15 cellular contexts compared by ENCODE assay signal in the genomic region with DNA sequence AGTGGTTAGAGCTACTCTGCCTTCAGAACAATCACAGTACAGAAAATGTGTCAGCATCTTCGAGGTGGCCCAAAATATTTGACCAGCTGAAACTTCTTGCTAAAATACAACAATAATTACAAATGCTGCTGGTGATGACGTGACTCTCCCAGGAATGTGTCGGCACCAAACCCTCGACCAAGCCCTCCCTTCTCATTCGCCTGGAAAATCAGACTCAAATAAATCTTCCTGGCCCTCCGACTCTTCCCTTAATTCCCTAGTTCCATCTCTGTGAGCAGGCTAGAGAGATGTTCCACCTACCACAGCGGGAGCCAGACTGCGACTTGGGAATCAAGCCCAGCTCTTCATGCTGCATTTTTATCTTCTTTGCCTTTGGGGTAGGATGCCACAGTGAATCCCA. TPM values are rescaled to one million over a fixed set of nuclear protein-coding genes. Genes with fewer than 3 reads are reported as not detected.
DNase-seq lines count a peak whose midpoint lies in the region; ATAC-seq, FAIRE-seq and TF ChIP-seq lines count a peak whose summit lies in the region.
"Had no signal": no experiment of that assay in that cellular context is flagged by ENCODE, and none has a peak within 500 bp of the region (broad histone marks: within the 10 kb centered on the region; RNA-seq: fewer than 3 reads in every experiment).

No MANE protein-coding gene starts in this region.

- no peak for ATAC-seq in HepG2
- no peak for ATAC-seq in right lobe of liver
- peak; percentile 11 for ATAC-seq in foreskin keratinocyte
- ATAC-seq in thoracic aorta (ENCODE audit: insufficient number of reproducible peaks, low FRiP score, low read depth) = no peak
- ATAC-seq in HG03432 (IDR thresholded peaks at IDR 0.05; ENCODE audit: unreplicated experiment) = no peak
- ATAC-seq: HCT116, K562 had no signal

- TF ChIP-seq POLR2A in HepG2 (IDR thresholded peaks at IDR 0.05; ENCODE audit: insufficient read depth in 1 of 2, low read depth in 2 of 2, low read length in 2 of 2) = no peak
- no peak for TF ChIP-seq POLR2A in right lobe of liver (IDR thresholded peaks at IDR 0.05)

- H3K36me3 ChIP-seq in HepG2 (replicated peaks in 1 of 2; ENCODE audit: control insufficient read depth in 1 of 2, insufficient read depth in 2 of 2, low read length in 2 of 2) (no peaks in the 10 kb centered on the region), right lobe of liver (no peaks in the 10 kb centered on the region), ascending aorta (no peaks in the 10 kb centered on the region), thoracic aorta (no peaks in the 10 kb centered on the region)

- H3K27ac ChIP-seq in HepG2 (ENCODE audit: extremely low read length, insufficient read depth, low read length) (no peak overlapping the region), right lobe of liver (no peak overlapping the region), ascending aorta (peak overlapping the region; percentile 25 to 76), foreskin keratinocyte (no peak overlapping the region), thoracic aorta (peak overlapping the region; percentile 38 to 63)
- H3K27ac ChIP-seq: PC-9 had no signal

- TF ChIP-seq CTCF in HepG2 (CRISPR knock-in tag; IDR thresholded peaks at IDR 0.05) (no peak), right lobe of liver (IDR thresholded peaks at IDR 0.05) (no peak), ascending aorta (IDR thresholded peaks at IDR 0.05) (no peak), foreskin keratinocyte (conservative IDR thresholded peaks at IDR 0.05) (no peak), thoracic aorta (IDR thresholded peaks at IDR 0.05) (no peak)

- H3K4me3 ChIP-seq in HepG2 (replicated peaks in 1 of 3; ENCODE audit: insufficient read depth in 1 of 3, low read depth in 2 of 3, low read length in 3 of 3) (no peak overlapping the region), right lobe of liver (no peak overlapping the region), ascending aorta (no peak overlapping the region), thoracic aorta (no peak overlapping the region)
- H3K4me3 ChIP-seq: K562, PC-9 had no signal

- DNase-seq in HepG2 (ENCODE audit: low spot score) (no peak), right lobe of liver (no peak), ascending aorta (ENCODE audit: low spot score in 2 of 2) (no peak), foreskin keratinocyte (no peak), thoracic aorta (ENCODE audit: low spot score) (no peak), SIG-M5 treated with dmso at 0.1 percent for 504 hours (lab: John Stamatoyannopoulos, UW; ENCODE audit: unreplicated experiment) (no peak)
- no peak for DNase-seq in NK-92 treated with Interleukin-12 subunit alpha and Interleukin-12 subunit beta, amount 100 ng/mL, for 24 hours (lab: John Stamatoyannopoulos, UW)
- DNase-seq: 8988T, NCI-H1092 had no signal

- no peak overlapping the region for H2AFZ ChIP-seq in HepG2 (ENCODE audit: low read length)
- H2AFZ ChIP-seq: PC-9 had no signal

- peaks cover 0 to 4% of the 10 kb centered on the region in 2 experiments; a peak in 1 of 5 replicates for H3K27me3 ChIP-seq in HepG2 (ENCODE audit: control insufficient read depth in 1 of 2, insufficient read depth in 2 of 2, low read length in 2 of 2)
- H3K27me3 ChIP-seq in right lobe of liver = no peaks in the 10 kb centered on the region
- H3K27me3 ChIP-seq in ascending aorta = no peaks in the 10 kb centered on the region
- no peaks in the 10 kb centered on the region for H3K27me3 ChIP-seq in foreskin keratinocyte
- no peaks in the 10 kb centered on the region for H3K27me3 ChIP-seq in thoracic aorta (replicated peaks; ENCODE audit: insufficient read depth)

- no TSS peak for BruUV-seq in HepG2 (replicated peaks; lab: Mats Ljungman, UMichigan)

- H3K9me3 ChIP-seq in HepG2 (ENCODE audit: low read length) (no peaks in the 10 kb centered on the region), right lobe of liver (no peaks in the 10 kb centered on the region), ascending aorta (no peaks in the 10 kb centered on the region), thoracic aorta (no peaks in the 10 kb centered on the region)

- in situ Hi-C loops in HepG2 (cut with HindIII; ENCODE audit: extremely low pct_ligation_motif_present, low pct_unique_long_range_greater_than_20kb) = no loop called here

- 2% methylated on average over 8 of the region's 8 CpGs for WGBS in HepG2 (ENCODE audit: low lambda C conversion rate)
- 59% methylated on average over 8 of the region's 8 CpGs for WGBS in right lobe of liver (ENCODE audit: insufficient coverage, low coverage, low lambda C conversion rate, missing lambda C conversion rate)

- H4K20me1 ChIP-seq in HepG2 (ENCODE audit: insufficient read depth, low read length) = no peaks in the 10 kb centered on the region

- no peak for TF ChIP-seq EP300 in HepG2 (IDR thresholded peaks at IDR 0.05; ENCODE audit: low read depth in 2 of 2, low read length in 2 of 2)
- no peak for TF ChIP-seq EP300 in HepG2 (CRISPR knock-in tag; IDR thresholded peaks at IDR 0.05; ENCODE audit: borderline replicate concordance)

- H3K4me1 ChIP-seq in HepG2 (ENCODE audit: insufficient read depth, low read length) (no peaks in the 10 kb centered on the region), right lobe of liver (no peaks in the 10 kb centered on the region), ascending aorta (peaks cover 0 to 9% of the 10 kb centered on the region in 2 donors), foreskin keratinocyte (no peaks in the 10 kb centered on the region), thoracic aorta (ENCODE audit: control insufficient read depth in 1 of 2, low read depth in 2 of 2) (peaks cover 10 to 39% of the 10 kb centered on the region in 2 donors)

- POLR2A ChIA-PET in HepG2 (lab: Yijun Ruan, JAX) = no interaction called here

- no peaks in the 10 kb centered on the region for H3K79me2 ChIP-seq in HepG2 (ENCODE audit: insufficient read depth, low read length)

- no peak overlapping the region for H3K9ac ChIP-seq in HepG2 (ENCODE audit: insufficient read depth, low read depth, low read length)

- intact Hi-C loops in HepG2 (cut with micrococcal nuclease; ENCODE audit: unreplicated experiment) (no loop called here), right lobe of liver (cut with DNase I) (no loop called here), ascending aorta (cut with DNase I) (no loop called here)

- no peak for FAIRE-seq in HepG2 (lab: Jason Lieb, UNC)
- FAIRE-seq: HTR-8/SVneo, K562 had no signal

- TF ChIP-seq RAD21 in HepG2 (CRISPR knock-in tag; IDR thresholded peaks at IDR 0.05) = no peak

- H3K4me2 ChIP-seq in HepG2 (ENCODE audit: low read depth, low read length) = no peak overlapping the region
- H3K4me2 ChIP-seq: PC-9 had no signal

- CTCF ChIA-PET in HepG2 (lab: Yijun Ruan, JAX; ENCODE audit: low intra/inter-chr PET ratio, low total read pairs) = no interaction called here

RNA-seq across cellular contexts. Expression of a gene that starts 4.1 kb away (rescaled TPM):
- total RNA-seq in HepG2 (2016; rRNA removed; fragmentation: Illumina TruSeq; extraction: Trizol) (not detected in 2 replicates), right lobe of liver (under 1 TPM in 1 of 6 experiments, not detected in 5; 0.26 TPM), ascending aorta (not detected), foreskin keratinocyte (not detected in 2 replicates), thoracic aorta (10 to 100 TPM in 1 of 2 donors, 1 to 10 TPM in 1; 6.1 to 15.4 TPM)
- not detected in 2 replicates for total RNA-seq in HepG2 (2016; cell fraction: cytosol; rRNA removed; fragmentation: Illumina TruSeq; extraction: Trizol; ENCODE audit: low read depth)
- total RNA-seq in HepG2 (2016; cell fraction: insoluble cytoplasmic fraction; rRNA removed; fragmentation: Illumina TruSeq; extraction: Trizol) = not detected in 2 replicates
- not detected in 2 replicates for total RNA-seq in HepG2 (2016; cell fraction: membrane; rRNA removed; fragmentation: Illumina TruSeq; extraction: Trizol)
- not detected in 2 replicates for total RNA-seq in HepG2 (2016; cell fraction: nucleus; rRNA removed; fragmentation: Illumina TruSeq; extraction: Trizol)
- polyA plus RNA-seq in HepG2 (2011; rRNA removed) (not detected in 2 replicates), foreskin keratinocyte (0.18 TPM in 1 of 2 replicates, not detected in the other)
- polyA plus RNA-seq in HepG2 (2011; cell fraction: cytosol; rRNA removed) = not detected in 2 replicates
- not detected in 2 replicates for polyA plus RNA-seq in HepG2 (2011; cell fraction: nucleus; rRNA removed)
- not detected in 2 replicates for polyA plus RNA-seq in HepG2 (2012)
- not detected in 2 replicates for polyA plus RNA-seq in HepG2 (2016; cell fraction: cytosol; fragmentation: Illumina TruSeq; extraction: Trizol; ENCODE audit: low read depth)
- polyA plus RNA-seq in HepG2 (2016; cell fraction: insoluble cytoplasmic fraction; fragmentation: Illumina TruSeq; extraction: Trizol; ENCODE audit: low read depth) = not detected in 2 replicates
- polyA plus RNA-seq in HepG2 (2016; cell fraction: membrane; fragmentation: Illumina TruSeq; extraction: Trizol; ENCODE audit: low read depth) = not detected in 2 replicates
- polyA plus RNA-seq in HepG2 (2016; cell fraction: nucleus; fragmentation: Illumina TruSeq; extraction: Trizol; ENCODE audit: insufficient read depth, low read depth) = not detected in 2 replicates
- polyA minus RNA-seq in HepG2 (2011; rRNA and poly(A)+ RNA removed; ENCODE audit: low replicate concordance) = not detected in 2 replicates
- polyA minus RNA-seq in HepG2 (2011; cell fraction: cytosol; rRNA and poly(A)+ RNA removed) = not detected in 2 replicates
- polyA minus RNA-seq in HepG2 (2011; cell fraction: nucleus; rRNA and poly(A)+ RNA removed) = not detected in 2 replicates
- total RNA-seq: MCF 10A, PC-9 had no signal

RNA-seq across cellular contexts. Expression of a gene that starts 25.6 kb away (rescaled TPM):
- total RNA-seq in HepG2 (2016; rRNA removed; fragmentation: Illumina TruSeq; extraction: Trizol) = not detected in 2 replicates
- not detected in 2 replicates for total RNA-seq in HepG2 (2016; cell fraction: cytosol; rRNA removed; fragmentation: Illumina TruSeq; extraction: Trizol; ENCODE audit: low read depth)
- not detected in 2 replicates for total RNA-seq in HepG2 (2016; cell fraction: insoluble cytoplasmic fraction; rRNA removed; fragmentation: Illumina TruSeq; extraction: Trizol)
- not detected in 2 replicates for total RNA-seq in HepG2 (2016; cell fraction: membrane; rRNA removed; fragmentation: Illumina TruSeq; extraction: Trizol)
- not detected in 2 replicates for total RNA-seq in HepG2 (2016; cell fraction: nucleus; rRNA removed; fragmentation: Illumina TruSeq; extraction: Trizol)
- polyA plus RNA-seq in HepG2 (2011; rRNA removed) = not detected in 2 replicates
- not detected in 2 replicates for polyA plus RNA-seq in HepG2 (2011; cell fraction: cytosol; rRNA removed)
- polyA plus RNA-seq in HepG2 (2011; cell fraction: nucleus; rRNA removed) = not detected in 2 replicates
- not detected in 2 replicates for polyA plus RNA-seq in HepG2 (2012)
- polyA plus RNA-seq in HepG2 (2016; cell fraction: cytosol; fragmentation: Illumina TruSeq; extraction: Trizol; ENCODE audit: low read depth) = not detected in 2 replicates
- not detected in 2 replicates for polyA plus RNA-seq in HepG2 (2016; cell fraction: insoluble cytoplasmic fraction; fragmentation: Illumina TruSeq; extraction: Trizol; ENCODE audit: low read depth)
- not detected in 2 replicates for polyA plus RNA-seq in HepG2 (2016; cell fraction: membrane; fragmentation: Illumina TruSeq; extraction: Trizol; ENCODE audit: low read depth)
- not detected in 2 replicates for polyA plus RNA-seq in HepG2 (2016; cell fraction: nucleus; fragmentation: Illumina TruSeq; extraction: Trizol; ENCODE audit: insufficient read depth, low read depth)
- not detected in 2 replicates for polyA minus RNA-seq in HepG2 (2011; rRNA and poly(A)+ RNA removed; ENCODE audit: low replicate concordance)
- not detected in 2 replicates for polyA minus RNA-seq in HepG2 (2011; cell fraction: cytosol; rRNA and poly(A)+ RNA removed)
- not detected in 2 replicates for polyA minus RNA-seq in HepG2 (2011; cell fraction: nucleus; rRNA and poly(A)+ RNA removed)
- not detected for total RNA-seq in right lobe of liver
- not detected for total RNA-seq in ascending aorta
- total RNA-seq in foreskin keratinocyte = not detected in 2 replicates
- polyA plus RNA-seq in foreskin keratinocyte = not detected in 2 replicates
- 10 to 100 TPM in 1 of 2 donors, 1 to 10 TPM in 1; 5.1 to 16.9 TPM for total RNA-seq in thoracic aorta
- total RNA-seq: MCF 10A had no signal

Comparison
In these comparisons a context has a peak if more than half of its experiments do, and no peak if none do; other contexts are left out.
1. H3K27ac ChIP-seq: peak in ascending aorta (2 of 2) and thoracic aorta (2 of 2); none in HepG2 (single experiment), right lobe of liver (0 of 3) and foreskin keratinocyte (single experiment).